9 cellular contexts compared by ENCODE assay signal in the genomic region with DNA sequence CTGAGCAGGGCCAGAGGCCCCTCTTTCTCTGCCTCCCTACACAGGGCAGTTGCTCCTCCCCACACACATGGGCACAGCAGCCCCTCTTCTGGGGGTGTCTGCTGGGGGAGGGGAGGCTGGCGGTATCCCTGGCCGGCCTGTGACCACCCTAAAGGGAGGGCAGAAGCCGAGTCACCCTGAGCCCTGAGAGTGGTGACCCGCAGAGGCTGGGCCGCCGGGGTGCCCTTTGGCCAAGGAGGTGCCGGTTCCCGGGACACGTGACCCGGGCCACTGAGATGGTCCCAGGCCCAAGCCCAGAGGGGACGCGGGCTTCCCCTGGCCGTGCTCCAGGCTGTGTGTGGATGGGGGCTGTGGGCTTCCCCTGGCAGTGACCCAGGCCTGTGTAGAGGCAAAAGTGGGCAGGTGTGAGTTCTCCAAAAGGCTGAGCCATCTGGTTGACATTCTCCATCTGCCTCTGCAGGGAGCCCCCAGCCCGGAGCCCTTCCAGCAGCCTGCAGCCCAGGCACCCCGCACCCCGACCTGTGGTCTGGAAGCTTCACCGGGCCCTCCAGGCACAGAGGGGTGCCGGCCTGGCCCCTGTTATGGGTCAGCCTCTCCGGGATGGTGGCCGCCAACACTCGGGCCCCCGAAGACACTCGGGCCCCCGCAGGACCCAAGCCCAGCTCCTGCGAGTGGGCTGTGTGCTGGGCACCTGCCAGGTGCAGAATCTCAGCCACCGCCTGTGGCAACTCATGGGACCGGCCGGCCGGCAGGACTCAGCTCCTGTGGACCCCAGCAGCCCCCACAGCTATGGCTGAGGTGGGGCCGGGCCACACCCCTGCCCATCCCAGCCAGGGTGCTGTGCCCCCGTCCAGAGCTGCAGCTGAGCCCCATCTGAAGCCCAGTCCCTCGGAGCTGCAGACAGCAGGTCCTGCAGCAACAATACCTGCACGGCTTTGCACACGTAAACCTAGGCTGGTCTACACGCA. TPM values are rescaled to one million over a fixed set of nuclear protein-coding genes. Genes with fewer than 3 reads are reported as not detected.
DNase-seq lines count a peak whose midpoint lies in the region; ATAC-seq, FAIRE-seq and TF ChIP-seq lines count a peak whose summit lies in the region.
"Had no signal": no experiment of that assay in that cellular context is flagged by ENCODE, and none has a peak within 500 bp of the region (broad histone marks: within the 10 kb centered on the region; RNA-seq: fewer than 3 reads in every experiment).

No MANE protein-coding gene starts in this region.

- no peak for TF ChIP-seq CTCF in heart right ventricle (IDR thresholded peaks at IDR 0.05)
- no peak for TF ChIP-seq CTCF in left lung (IDR thresholded peaks at IDR 0.05)
- no peak for TF ChIP-seq CTCF in uterus (IDR thresholded peaks at IDR 0.05)

- H3K4me1 ChIP-seq in heart right ventricle (peaks cover 0 to 16% (median 11%) of the 10 kb centered on the region in 9 donors), left lung (peaks cover 5 to 15% of the 10 kb centered on the region in 2 donors), uterus (no peaks in the 10 kb centered on the region)

- 63 to 65% methylated on average over 35 of the region's 35 CpGs for WGBS in heart right ventricle, 2 donors

- no peaks in the 10 kb centered on the region for H3K36me3 Mint-ChIP-seq in activated naive CD8-positive, alpha-beta T cell treated with anti-CD3 and anti-CD28 coated beads, Interleukin-2, amount 50 U/mL, for 24 hours (ENCODE audit: low read depth)

- no peak overlapping the region for H3K27ac Mint-ChIP-seq in activated naive CD8-positive, alpha-beta T cell treated with anti-CD3 and anti-CD28 coated beads, Interleukin-2, amount 50 U/mL, for 24 hours

- peak overlapping the region; percentile 75 for H3K4me3 Mint-ChIP-seq in activated naive CD8-positive, alpha-beta T cell treated with anti-CD3 and anti-CD28 coated beads, Interleukin-2, amount 50 U/mL, for 24 hours

- H3K9me3 Mint-ChIP-seq in activated naive CD8-positive, alpha-beta T cell treated with anti-CD3 and anti-CD28 coated beads, Interleukin-2, amount 50 U/mL, for 24 hours = no peaks in the 10 kb centered on the region

- H3K36me3 ChIP-seq in heart right ventricle (no peaks in the 10 kb centered on the region), left lung (no peaks in the 10 kb centered on the region), uterus (no peaks in the 10 kb centered on the region)

- TF ChIP-seq POLR2A in uterus (IDR thresholded peaks at IDR 0.05) = no peak

- H3K27me3 Mint-ChIP-seq in activated naive CD8-positive, alpha-beta T cell treated with anti-CD3 and anti-CD28 coated beads, Interleukin-2, amount 50 U/mL, for 24 hours = peaks cover 9% of the 10 kb centered on the region

- intact Hi-C loops in heart right ventricle (cut with DNase I) = no loop called here
- intact Hi-C loops in cardiac septum (cut with DNase I) = no loop called here
- intact Hi-C loops in left lung (cut with DNase I) = no loop called here
- intact Hi-C loops in uterus (cut with DNase I; ENCODE audit: low total_unique reads) = no loop called here

- H3K27me3 ChIP-seq in heart right ventricle (peaks cover 23 to 77% (median 62%) of the 10 kb centered on the region in 7 donors), left lung (peaks cover 22 to 91% of the 10 kb centered on the region in 2 donors), uterus (peaks cover 12 to 18% of the 10 kb centered on the region in 2 donors)

- peaks cover 5% of the 10 kb centered on the region for H3K4me1 Mint-ChIP-seq in activated naive CD8-positive, alpha-beta T cell treated with anti-CD3 and anti-CD28 coated beads, Interleukin-2, amount 50 U/mL, for 24 hours

- no peak for ATAC-seq in heart right ventricle
- ATAC-seq in activated naive CD8-positive, alpha-beta T cell treated with anti-CD3 and anti-CD28 coated beads, Interleukin-2, amount 50 U/mL, for 24 hours = peak; percentile 7
- ATAC-seq in left lung = no peak
- ATAC-seq in GM19351 (IDR thresholded peaks at IDR 0.05; ENCODE audit: unreplicated experiment) = no peak

- DNase-seq in heart right ventricle = no peak
- no peak for DNase-seq in cardiac septum (ENCODE audit: low spot score)
- no peak for DNase-seq in activated naive CD8-positive, alpha-beta T cell treated with anti-CD3 and anti-CD28 coated beads, Interleukin-2, amount 50 U/mL, for 24 hours
- peak in 1 of 2 donors; percentile 80 for DNase-seq in left lung
- no peak for DNase-seq in urothelium cell line (ENCODE audit: low spot score)
- no peak for DNase-seq in globus pallidus (ENCODE audit: low spot score)
- no peak for DNase-seq in uterus

- H3K4me3 ChIP-seq in heart right ventricle (peak overlapping the region in 6 of 10 donors; percentile 34 to 60 (median 47)), left lung (peak overlapping the region; percentile 36 to 67), uterus (no peak overlapping the region)

- H3K27ac ChIP-seq in heart right ventricle (no peak overlapping the region), left lung (no peak overlapping the region), uterus (no peak overlapping the region)

- peak; percentile 27 for FAIRE-seq in urothelium cell line (lab: Jason Lieb, UNC)
- FAIRE-seq: TTC549 had no signal

- H3K9me3 ChIP-seq in heart right ventricle = no peaks in the 10 kb centered on the region
- H3K9me3 ChIP-seq in left lung = no peaks in the 10 kb centered on the region
- H3K9me3 ChIP-seq in uterus = no peaks in the 10 kb centered on the region

RNA-seq across cellular contexts. Expression of gene ADM2, which starts 1.0 kb away (rescaled TPM):
- total RNA-seq in heart right ventricle = under 1 TPM in 3 of 10 donors, not detected in 7; 0.09 to 0.53 (median 0.15) TPM
- polyA plus RNA-seq in heart right ventricle = under 1 TPM; 0.07 to 0.29 TPM
- total RNA-seq in cardiac septum = 0.13 TPM
- 1 to 10 TPM; 2.2 to 3.5 TPM for total RNA-seq in left lung
- total RNA-seq in uterus = under 1 TPM in 2 of 4 donors, not detected in 2; 0.14 to 0.95 TPM

RNA-seq across cellular contexts. Expression of gene MIOX, which starts 4.3 kb away (rescaled TPM):
- total RNA-seq in heart right ventricle = not detected
- polyA plus RNA-seq in heart right ventricle = not detected
- not detected for total RNA-seq in cardiac septum
- total RNA-seq in left lung = not detected
- total RNA-seq in uterus = not detected

RNA-seq across cellular contexts. Expression of gene SBF1, which starts 7.6 kb away (rescaled TPM):
- total RNA-seq in heart right ventricle (10 to 100 TPM; 41.0 to 73.0 (median 49.7) TPM), cardiac septum (63.5 TPM), left lung (10 to 100 TPM; 57.1 to 69.9 TPM), uterus (10 to 100 TPM; 35.0 to 84.0 (median 60.9) TPM)
- 10 to 100 TPM; 43.2 to 48.6 TPM for polyA plus RNA-seq in heart right ventricle

RNA-seq across cellular contexts. Expression of gene LMF2, which starts 25.1 kb away (rescaled TPM):
- 10 to 100 TPM; 18.8 to 37.5 (median 22.9) TPM for total RNA-seq in heart right ventricle
- polyA plus RNA-seq in heart right ventricle = 10 to 100 TPM; 40.4 to 42.5 TPM
- total RNA-seq in cardiac septum = 28.7 TPM
- total RNA-seq in left lung = 10 to 100 TPM; 73.1 to 76.4 TPM
- 10 to 100 TPM; 19.7 to 61.3 (median 32.0) TPM for total RNA-seq in uterus

RNA-seq across cellular contexts. Expression of gene NCAPH2, which starts 25.6 kb away (rescaled TPM):
- total RNA-seq in heart right ventricle (10 to 100 TPM; 21.7 to 31.9 (median 26.2) TPM), cardiac septum (25.1 TPM), left lung (10 to 100 TPM; 45.5 to 50.1 TPM), uterus (100 to 1,000 TPM in 1 of 4 donors, 10 to 100 TPM in 3; 51.7 to 155 (median 55.4) TPM)
- 10 to 100 TPM; 38.0 to 54.8 TPM for polyA plus RNA-seq in heart right ventricle

Comparison
In these comparisons a context has a peak if more than half of its experiments do, and no peak if none do; other contexts are left out.
1. H3K4me3 ChIP-seq: peak in heart right ventricle (6 of 10) and left lung (2 of 2); none in uterus (0 of 2).